ENCODE assay signal across 17 cellular contexts in genomic region chr1:25657121-25657521, GRCh38. TPM values are rescaled to one million over a fixed set of nuclear protein-coding genes. Genes with fewer than 3 reads are reported as not detected.
DNase-seq lines count a peak whose midpoint lies in the region; ATAC-seq and TF ChIP-seq lines count a peak whose summit lies in the region.
"Had no signal": no experiment of that assay in that cellular context is flagged by ENCODE, and none has a peak within 500 bp of the region (broad histone marks: within the 10 kb centered on the region; RNA-seq: fewer than 3 reads in every experiment).

No MANE protein-coding gene starts in this region.

- H3K4me3 Mint-ChIP-seq in CD4-positive, alpha-beta T cell = no peak overlapping the region
- no peak overlapping the region for H3K4me3 Mint-ChIP-seq in H9
- H3K4me3 Mint-ChIP-seq in nephron = no peak overlapping the region

- WGBS in H9 (ENCODE audit: extremely low coverage, insufficient read length, low lambda C conversion rate) = no CpG with 5 or more reads among the region's 4 CpGs
- WGBS in smooth muscle cell (ENCODE audit: low lambda C conversion rate) = 85% methylated on average over 4 of the region's 4 CpGs

- no peak overlapping the region for H3K4ac ChIP-seq in H9 (ENCODE audit: low read depth, low read length)

- H3K79me1 ChIP-seq in H9 (ENCODE audit: insufficient read depth, low read depth, low read length, poor library complexity, severe bottlenecking) = no peaks in the 10 kb centered on the region

- no peak overlapping the region for H3T11ph ChIP-seq in H9 (ENCODE audit: low read length)

- H4K5ac ChIP-seq in H9 (ENCODE audit: insufficient read length, low read depth, low read length) = no peak overlapping the region

- TF ChIP-seq CTCF in CD4-positive, alpha-beta T cell (IDR thresholded peaks at IDR 0.05) = no peak
- TF ChIP-seq CTCF in H9 (conservative IDR thresholded peaks at IDR 0.05) = no peak
- TF ChIP-seq CTCF in nephron (IDR thresholded peaks at IDR 0.05; ENCODE audit: unreplicated experiment in 3 of 3) = no peak
- no peak for TF ChIP-seq CTCF in smooth muscle cell (IDR thresholded peaks at IDR 0.05; ENCODE audit: borderline replicate concordance, insufficient read depth, poor library complexity, severe bottlenecking)

- H3K9ac ChIP-seq in H9 (ENCODE audit: extremely low read depth, insufficient read length, low read length) = no peak overlapping the region
- H3K9ac ChIP-seq in smooth muscle cell (ENCODE audit: low read depth) = no peak overlapping the region
- H3K9ac ChIP-seq: KMS-11 had no signal

- ATAC-seq in CD4-positive, alpha-beta T cell (ENCODE audit: poor library complexity) = peak; percentile 51
- ATAC-seq in GM18519 (IDR thresholded peaks at IDR 0.05; ENCODE audit: low FRiP score, unreplicated experiment) (no peak), GM19455 (IDR thresholded peaks at IDR 0.05; ENCODE audit: unreplicated experiment) (no peak)
- ATAC-seq: lower lobe of right lung had no signal

- no peak overlapping the region for H2AK5ac ChIP-seq in H9 (ENCODE audit: insufficient read length, low read length)

- H2BK12ac ChIP-seq in H9 (ENCODE audit: insufficient read length, low read depth, low read length) = no peak overlapping the region

- H2BK20ac ChIP-seq in H9 (ENCODE audit: low read depth, low read length, poor library complexity, severe bottlenecking) = no peak overlapping the region

- H4K20me1 ChIP-seq in H9 (ENCODE audit: control insufficient read depth, insufficient read depth, insufficient read length) = no peaks in the 10 kb centered on the region
- no peaks in the 10 kb centered on the region for H4K20me1 ChIP-seq in smooth muscle cell (ENCODE audit: low read depth)

- H3K4me2 ChIP-seq in H9 (ENCODE audit: insufficient read depth, insufficient read length, low read length) (no peak overlapping the region), smooth muscle cell (no peak overlapping the region)
- H3K4me2 ChIP-seq: KMS-11 had no signal

- H3K18ac ChIP-seq in H9 (ENCODE audit: insufficient read length, low read depth, low read length) = no peak overlapping the region

- no peaks in the 10 kb centered on the region for H3K27me3 ChIP-seq in CD4-positive, alpha-beta T cell (ENCODE audit: control insufficient read depth, insufficient read depth, low read length)
- no peaks in the 10 kb centered on the region for H3K27me3 ChIP-seq in H9 (ENCODE audit: insufficient read depth, low read length)
- H3K27me3 ChIP-seq in smooth muscle cell (ENCODE audit: low read depth) = no peaks in the 10 kb centered on the region

- H3K4me1 ChIP-seq in H9 (ENCODE audit: insufficient read depth, low read length) (peaks cover 2% of the 10 kb centered on the region; the same call in 1 of the 2 replicates), smooth muscle cell (ENCODE audit: low read depth) (no peaks in the 10 kb centered on the region)

- no peak overlapping the region for H4K8ac ChIP-seq in H9 (replicated peaks; ENCODE audit: insufficient read length, low read depth, low read length)

- H3K9me3 Mint-ChIP-seq in CD4-positive, alpha-beta T cell = no peaks in the 10 kb centered on the region
- no peaks in the 10 kb centered on the region for H3K9me3 Mint-ChIP-seq in H9
- no peaks in the 10 kb centered on the region for H3K9me3 Mint-ChIP-seq in nephron

- H2BK120ac ChIP-seq in H9 (ENCODE audit: low read depth, low read length, poor library complexity, severe bottlenecking) = no peak overlapping the region

- no peaks in the 10 kb centered on the region for H3F3A ChIP-seq in smooth muscle cell (ENCODE audit: low read depth)

- no peak overlapping the region for H2AFZ ChIP-seq in H9 (ENCODE audit: low read length)
- no peak overlapping the region for H2AFZ ChIP-seq in smooth muscle cell (ENCODE audit: low read depth)

- H2BK15ac ChIP-seq in H9 (ENCODE audit: low read depth, low read length) = no peak overlapping the region

- no peak overlapping the region for H3K14ac ChIP-seq in H9 (ENCODE audit: insufficient read depth, low read length)

- H3K56ac ChIP-seq in H9 (ENCODE audit: insufficient read length, low read depth, low read length) = no peak overlapping the region

- H3K27ac Mint-ChIP-seq in CD4-positive, alpha-beta T cell = peak overlapping the region; percentile 83
- H3K27ac Mint-ChIP-seq in H9 = no peak overlapping the region
- peak overlapping the region in 2 of 3 experiments; percentile 41 to 60 for H3K27ac Mint-ChIP-seq in nephron

- H3K9me3 ChIP-seq in CD4-positive, alpha-beta T cell (ENCODE audit: control insufficient read depth, low read length) = no peaks in the 10 kb centered on the region
- no peaks in the 10 kb centered on the region for H3K9me3 ChIP-seq in H9 (ENCODE audit: control insufficient read depth, low read depth, low read length)
- H3K9me3 ChIP-seq in smooth muscle cell (replicated peaks; ENCODE audit: low read depth) = no peaks in the 10 kb centered on the region
- H3K9me3 ChIP-seq: lower lobe of right lung had no signal

- H4K91ac ChIP-seq in H9 (ENCODE audit: insufficient read length, low read depth, low read length) = no peak overlapping the region

- H3K36me3 ChIP-seq in smooth muscle cell (ENCODE audit: low read depth) = no peaks in the 10 kb centered on the region
- H3K36me3 ChIP-seq: lower lobe of right lung had no signal

- H3K27me3 Mint-ChIP-seq in CD4-positive, alpha-beta T cell = no peaks in the 10 kb centered on the region
- no peaks in the 10 kb centered on the region for H3K27me3 Mint-ChIP-seq in H9 (ENCODE audit: low read depth)
- H3K27me3 Mint-ChIP-seq in nephron (ENCODE audit: low read depth) = no peaks in the 10 kb centered on the region

- POLR2A ChIA-PET in CD4-positive, alpha-beta T cell (lab: Charles Lee) = interaction anchor here (1.1 to 1.4 kb wide), 4 partner anchors 10 to 41 kb away, joined by 3 to 7 read pairs (median 4); no protein-coding TSS in a partner anchor

- peaks cover 80% of the 10 kb centered on the region for H3K4me1 Mint-ChIP-seq in CD4-positive, alpha-beta T cell (ENCODE audit: low read depth)
- peaks cover 12% of the 10 kb centered on the region in 2 experiments for H3K4me1 Mint-ChIP-seq in H9
- H3K4me1 Mint-ChIP-seq in nephron = peaks cover 59% of the 10 kb centered on the region

- no peak overlapping the region for H3K23ac ChIP-seq in H9 (ENCODE audit: insufficient read length, low read depth, low read length)

- CTCF ChIA-PET in CD4-positive, alpha-beta T cell (lab: Charles Lee) = interaction anchor here (0.9 to 1.2 kb wide), 2 partner anchors 22 to 49 kb away, joined by 3 read pairs; no protein-coding TSS in a partner anchor

- H3K4me3 ChIP-seq in smooth muscle cell = no peak overlapping the region
- H3K4me3 ChIP-seq: lower lobe of right lung, skin epidermis had no signal

- peak in 2 of 10 experiments; percentile 21 to 39 for DNase-seq in CD4-positive, alpha-beta T cell
- DNase-seq in H9 (peak; percentile 12), ecto neural progenitor cell (ENCODE audit: low spot score) (peak; percentile 20), T-helper 1 cell (no peak), smooth muscle cell (lab: John Stamatoyannopoulos, UW; ENCODE audit: unreplicated experiment) (no peak)
- DNase-seq: glutamatergic neuron; lower lobe of right lung; NCI-H1048; NCI-H2029; NCI-H446 treated with DMSO at 0.1 percent for 48 hours; posterior cingulate gyrus; stimulated activated CD4-positive, alpha-beta T cell treated with anti-CD3 and anti-CD28 coated beads, Interleukin-4, amount 100 ng/mL, for 4 hours had no signal

- H3K36me3 Mint-ChIP-seq in CD4-positive, alpha-beta T cell (ENCODE audit: low read depth) = peaks cover 73% of the 10 kb centered on the region
- H3K36me3 Mint-ChIP-seq in H9 (ENCODE audit: insufficient read depth in 1 of 3, low read depth in 3 of 3) (no peaks in the 10 kb centered on the region), nephron (ENCODE audit: low read depth) (no peaks in the 10 kb centered on the region)

- no peaks in the 10 kb centered on the region for H3K79me2 ChIP-seq in H9 (ENCODE audit: insufficient read depth, low read length)
- H3K79me2 ChIP-seq in smooth muscle cell (ENCODE audit: low read depth) = no peaks in the 10 kb centered on the region

- no peak overlapping the region for H2BK5ac ChIP-seq in H9 (ENCODE audit: insufficient read length, low read length)

- no peaks in the 10 kb centered on the region for H3K23me2 ChIP-seq in H9 (ENCODE audit: insufficient read length, low read depth, low read length, poor library complexity, severe bottlenecking)

- intact Hi-C loops in CD4-positive, alpha-beta T cell (cut with DNase I, micrococcal nuclease) = loop anchor here in 1 of 2 experiments (5.0 kb wide), 1 partner anchor 35 kb away; no protein-coding TSS in a partner anchor

- no peak overlapping the region for H3K27ac ChIP-seq in CD4-positive, alpha-beta T cell (ENCODE audit: low read depth, low read length)
- H3K27ac ChIP-seq in H9 (ENCODE audit: insufficient read length, low read depth, low read length) (no peak overlapping the region), smooth muscle cell (ENCODE audit: low read depth) (no peak overlapping the region)
- H3K27ac ChIP-seq: KMS-11, lower lobe of right lung had no signal

RNA-seq across cellular contexts. Expression of gene MAN1C1, which starts 40.5 kb away (rescaled TPM):
- total RNA-seq in CD4-positive, alpha-beta T cell = 10 to 100 TPM; 44.4 to 46.9 TPM
- total RNA-seq in H9 (2021) = 9.3 and 9.9 TPM in 2 replicates
- 5.0 and 10.5 TPM in 2 replicates for total RNA-seq in smooth muscle cell
- polyA plus RNA-seq in smooth muscle cell = 4.2 and 4.4 TPM in 2 replicates

Comparison
In these comparisons a context has a peak if more than half of its experiments do, and no peak if none do; other contexts are left out.
1. DNase-seq: peak in H9 (single experiment) and ecto neural progenitor cell (single experiment); none in T-helper 1 cell (0 of 5) and smooth muscle cell (single experiment).
2. H3K27ac Mint-ChIP-seq: peak in CD4-positive, alpha-beta T cell (single experiment) and nephron (2 of 3); none in H9 (0 of 3).